ENCODE assay signal across 8 cellular contexts in the genomic region with DNA sequence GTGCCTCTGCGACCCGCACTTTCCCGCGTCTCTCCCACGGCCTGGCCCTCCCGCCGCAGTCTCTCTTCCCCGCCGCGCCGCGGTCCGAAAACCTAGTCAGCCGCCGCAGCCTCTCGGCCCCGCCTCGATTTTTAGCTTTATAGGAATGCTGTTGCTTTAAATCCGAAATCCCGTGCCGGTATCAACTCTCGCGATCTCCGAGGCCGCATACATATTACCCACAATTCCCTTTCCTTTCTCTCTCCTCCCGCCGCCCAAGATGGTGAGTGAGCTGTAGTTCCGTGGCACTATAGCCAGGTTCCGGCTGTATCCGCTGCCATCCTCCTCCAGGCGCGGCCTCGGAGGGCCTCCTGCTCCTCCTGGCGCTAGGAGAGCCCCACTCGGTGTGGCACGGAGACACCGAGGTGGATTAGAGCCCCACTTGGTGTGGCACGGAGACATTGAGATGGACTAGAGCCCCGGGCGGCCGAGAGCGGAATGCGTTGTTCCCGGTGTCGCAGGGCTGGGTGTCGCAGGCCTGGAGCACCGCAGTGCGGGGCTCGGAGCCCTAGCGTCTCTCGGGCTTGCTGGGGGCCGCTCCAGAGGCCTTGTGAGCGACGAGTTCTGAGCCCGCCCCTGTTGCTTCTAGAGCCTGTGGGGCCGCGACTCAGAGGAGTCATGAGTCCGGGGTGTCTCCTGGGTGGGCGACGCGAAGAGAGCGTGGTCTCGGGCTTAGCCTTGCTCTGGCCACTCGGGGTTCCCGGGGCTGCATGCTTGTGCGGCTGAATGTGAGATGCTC. TPM values are rescaled to one million over a fixed set of nuclear protein-coding genes. Genes with fewer than 3 reads are reported as not detected.
A peak's percentile ranks its signal among the peaks of the same experiment; 100 is the strongest.
DNase-seq lines count a peak whose midpoint lies in the region; ATAC-seq, FAIRE-seq and TF ChIP-seq lines count a peak whose summit lies in the region.

Gene MED22 (minus strand): TSS at position 147 of the 778 bp plus-strand sequence. CDS start 1,469 bp downstream, outside the sequence.
Gene RPL7A (plus strand): TSS at position 234 of the 778 bp plus-strand sequence. CDS start 26 bp downstream, at position 260.

- TF ChIP-seq CTCF in right atrium auricular region (IDR thresholded peaks at IDR 0.05), result no peak

- peak; percentile 94 for FAIRE-seq in GM12891 (lab: Jason Lieb, UNC)
- FAIRE-seq in urothelium cell line (lab: Jason Lieb, UNC), result no peak

- peaks cover 0 to 29% of the 10 kb centered on the region in 2 donors for H3K4me1 ChIP-seq in right atrium auricular region

- DNase-seq in GM12891 (ENCODE audit: insufficient read length, low spot score) (peak; percentile 89), NCI-H187 treated with DMSO at 0.1 percent for 48 hours (lab: John Stamatoyannopoulos, UW) (peak; percentile 81), T-helper 2 cell (peak; percentile 66 to 96 (median 87)), right atrium auricular region (ENCODE audit: low spot score) (peak; percentile 97), pulmonary artery endothelial cell (ENCODE audit: low read depth, low spot score) (peak; percentile 88), urothelium cell line (ENCODE audit: low spot score) (peak; percentile 88)

- H3K27ac ChIP-seq in angular gyrus (ENCODE audit: low read depth, low read length) (peak within 1 kb of the TSS; percentile 79), right atrium auricular region (peak within 1 kb of the TSS; percentile 86 to 94)

- TF ChIP-seq POLR2A in GM12891 (IDR thresholded peaks at IDR 0.05; ENCODE audit: low read depth, low read length), result peak; percentile 100

- H3K27me3 ChIP-seq in right atrium auricular region, result no peaks in the 10 kb centered on the region

- peak within 1 kb of the TSS; percentile 92 to 97 for H3K4me3 ChIP-seq in right atrium auricular region

- H3K36me3 ChIP-seq in right atrium auricular region, result peaks cover 62% of the 10 kb centered on the region

- ATAC-seq in HG02870 (IDR thresholded peaks at IDR 0.05; ENCODE audit: unreplicated experiment), result peak; percentile 51

- no peaks in the 10 kb centered on the region for H3K9me3 ChIP-seq in right atrium auricular region

TF ChIP-seq in GM12891, 5 proteins besides CTCF, POLR2A, EP300 and RAD21:
- TF ChIP-seq POLR2AphosphoS5 (IDR thresholded peaks at IDR 0.05; ENCODE audit: low read depth, low read length) (peak; percentile 99), SPI1 (IDR thresholded peaks at IDR 0.05; ENCODE audit: low read depth, low read length) (0 out of 2 replicates have a peak, but pooled peaks have one; percentile 17), POU2F2 (IDR thresholded peaks at IDR 0.05; ENCODE audit: low read depth, low read length) (peak; percentile 100), PAX5 (IDR thresholded peaks at IDR 0.05; ENCODE audit: insufficient read depth, low read length, severe bottlenecking) (no peak), TAF1 (IDR thresholded peaks at IDR 0.05; ENCODE audit: low read depth, low read length) (peak; percentile 100)

RNA-seq across cellular contexts. Expression of gene MED22, which starts in this region (rescaled TPM):
- 18.4 TPM for polyA plus RNA-seq in GM12891 (2012; ENCODE audit: low read depth, missing spikeins)
- total RNA-seq in right atrium auricular region (10 to 100 TPM; 15.1 to 24.6 TPM), pulmonary artery endothelial cell (17.7 and 18.4 TPM in 2 replicates)

RNA-seq across cellular contexts. Expression of gene RPL7A, which starts in this region (rescaled TPM):
- polyA plus RNA-seq in GM12891 (2012; ENCODE audit: low read depth, missing spikeins), result 4,358 TPM
- total RNA-seq in right atrium auricular region (1,000 to 10,000 TPM in 1 of 2 donors, 100 to 1,000 TPM in 1; 739 to 1,208 TPM), pulmonary artery endothelial cell (2,356 and 2,883 TPM in 2 replicates)

Comparison
In these comparisons a context has a peak if more than half of its experiments do, and no peak if none do; other contexts are left out.
1. Peak in every context shown above with its lines: DNase-seq, ATAC-seq, H3K4me3 ChIP-seq and H3K27ac ChIP-seq.